32 cellular contexts compared by ENCODE assay signal in the genomic region with DNA sequence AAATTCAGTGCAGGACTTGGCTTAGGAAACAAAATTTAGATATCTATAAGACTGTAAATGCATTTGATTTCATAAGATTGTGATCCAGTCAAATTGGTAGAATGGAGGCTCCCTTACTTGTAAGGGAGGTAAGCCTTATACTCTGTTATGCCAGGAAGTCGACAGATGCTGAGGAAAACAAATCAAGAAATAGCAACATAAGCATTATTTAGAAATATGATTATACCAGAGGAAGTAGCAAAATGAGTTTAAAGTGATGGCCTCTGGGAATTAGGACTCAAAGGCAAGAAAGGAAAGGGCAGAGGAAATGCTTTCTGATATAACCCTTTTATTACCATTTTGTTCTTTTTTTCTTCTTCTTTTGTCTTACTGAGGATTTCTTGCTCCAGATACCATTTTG.
"Had no signal": no experiment of that assay in that cellular context is flagged by ENCODE, and none has a peak within 500 bp of the region (broad histone marks: within the 10 kb centered on the region; RNA-seq: fewer than 3 reads in every experiment).

No MANE protein-coding gene starts in this region.

- H3K27me3 ChIP-seq: adrenal gland, body of pancreas, cardiac muscle cell, colonic mucosa had no signal

- H3K4me3 ChIP-seq: adrenal gland, body of pancreas, cardiac muscle cell, colonic mucosa had no signal

- H3K36me3 ChIP-seq: adrenal gland, cardiac muscle cell, colonic mucosa had no signal

- H3K27ac ChIP-seq: adrenal gland, body of pancreas, cardiac muscle cell, colonic mucosa had no signal

- H3K27ac Mint-ChIP-seq: activated CD4-positive, alpha-beta memory T cell treated with anti-CD3 and anti-CD28 coated beads for 36 hours; activated CD4-positive, alpha-beta T cell treated with anti-CD3 and anti-CD28 coated beads for 36 hours; activated CD4-positive, alpha-beta T cell treated with anti-CD3 and anti-CD28 coated beads, Interleukin-2, amount 10 ng/mL, durations not matched to agents 24 days and 14 days; activated CD8-positive, alpha-beta memory T cell treated with anti-CD3 and anti-CD28 coated beads, Interleukin-2, amount 10 ng/mL, durations not matched to agents 7 days and 5 days; activated CD8-positive, alpha-beta T cell treated with anti-CD3 and anti-CD28 coated beads, Interleukin-2, amount 10 ng/mL, durations not matched to agents 7 days and 5 days; activated naive CD4-positive, alpha-beta T cell treated with anti-CD3 and anti-CD28 coated beads for 36 hours; activated naive CD4-positive, alpha-beta T cell treated with anti-CD3 and anti-CD28 coated beads, Interleukin-2, amount 50 U/mL, for 24 hours; activated naive CD8-positive, alpha-beta T cell treated with anti-CD3 and anti-CD28 coated beads for 36 hours; activated naive CD8-positive, alpha-beta T cell treated with anti-CD3 and anti-CD28 coated beads, Interleukin-2, amount 50 U/mL, for 24 hours; activated T-helper 1 cell treated with anti-CD3 and anti-CD28 coated beads, Interleukin-12 subunit alpha, Interleukin-12 subunit beta, Interleukin-2, Interleukin-4 antibody, amounts not matched to agents 30 ng/mL and 10 ng/mL and 1 ng/mL, durations not matched to agents 14 hours and 24 hours and 36 hours; activated T-helper 2 cell treated with anti-CD3 and anti-CD28 coated beads, Interferon-gamma antibody, Interleukin-2, Interleukin-4, amounts not matched to agents 10 μg/mL and 5 μg/mL and 100 μg/mL, durations not matched to agents 14 hours and 24 hours and 36 hours had no signal

- H3K4me1 ChIP-seq: colonic mucosa had no signal

- ATAC-seq: activated CD4-positive, alpha-beta T cell treated with anti-CD3 and anti-CD28 coated beads for 36 hours; activated CD8-positive, alpha-beta memory T cell treated with anti-CD3 and anti-CD28 coated beads, Interleukin-2, amount 10 ng/mL, durations not matched to agents 7 days and 5 days; activated CD8-positive, alpha-beta T cell treated with anti-CD3 and anti-CD28 coated beads, Interleukin-2, amount 10 ng/mL, durations not matched to agents 7 days and 5 days; activated naive CD8-positive, alpha-beta T cell treated with anti-CD3 and anti-CD28 coated beads, Interleukin-2, amount 50 U/mL, for 24 hours; body of pancreas; esophagus mucosa had no signal

- H3K9me3 Mint-ChIP-seq: activated CD4-positive, alpha-beta memory T cell treated with anti-CD3 and anti-CD28 coated beads for 36 hours; activated CD4-positive, alpha-beta T cell treated with anti-CD3 and anti-CD28 coated beads, Interleukin-2, amount 10 ng/mL, durations not matched to agents 24 days and 14 days; activated naive CD4-positive, alpha-beta T cell treated with anti-CD3 and anti-CD28 coated beads for 36 hours; activated naive CD4-positive, alpha-beta T cell treated with anti-CD3 and anti-CD28 coated beads, Interleukin-2, amount 50 U/mL, for 24 hours; activated naive CD8-positive, alpha-beta T cell treated with anti-CD3 and anti-CD28 coated beads for 36 hours; activated naive CD8-positive, alpha-beta T cell treated with anti-CD3 and anti-CD28 coated beads, Interleukin-2, amount 50 U/mL, for 24 hours; activated T-helper 1 cell treated with anti-CD3 and anti-CD28 coated beads, Interleukin-12 subunit alpha, Interleukin-12 subunit beta, Interleukin-2, Interleukin-4 antibody, amounts not matched to agents 30 ng/mL and 10 ng/mL and 1 ng/mL, durations not matched to agents 14 hours and 24 hours and 36 hours; activated T-helper 2 cell treated with anti-CD3 and anti-CD28 coated beads, Interferon-gamma antibody, Interleukin-2, Interleukin-4, amounts not matched to agents 10 μg/mL and 5 μg/mL and 100 μg/mL, durations not matched to agents 14 hours and 24 hours and 36 hours had no signal

- FAIRE-seq: endometrium, frontal cortex had no signal

- H3K4me3 Mint-ChIP-seq: activated CD4-positive, alpha-beta memory T cell treated with anti-CD3 and anti-CD28 coated beads for 36 hours; activated CD4-positive, alpha-beta T cell treated with anti-CD3 and anti-CD28 coated beads for 36 hours; activated CD4-positive, alpha-beta T cell treated with anti-CD3 and anti-CD28 coated beads, Interleukin-2, amount 10 ng/mL, durations not matched to agents 24 days and 14 days; activated CD8-positive, alpha-beta memory T cell treated with anti-CD3 and anti-CD28 coated beads, Interleukin-2, amount 10 ng/mL, durations not matched to agents 7 days and 5 days; activated CD8-positive, alpha-beta T cell treated with anti-CD3 and anti-CD28 coated beads, Interleukin-2, amount 10 ng/mL, durations not matched to agents 7 days and 5 days; activated naive CD4-positive, alpha-beta T cell treated with anti-CD3 and anti-CD28 coated beads for 36 hours; activated naive CD4-positive, alpha-beta T cell treated with anti-CD3 and anti-CD28 coated beads, Interleukin-2, amount 50 U/mL, for 24 hours; activated naive CD8-positive, alpha-beta T cell treated with anti-CD3 and anti-CD28 coated beads for 36 hours; activated naive CD8-positive, alpha-beta T cell treated with anti-CD3 and anti-CD28 coated beads, Interleukin-2, amount 50 U/mL, for 24 hours; activated T-helper 1 cell treated with anti-CD3 and anti-CD28 coated beads, Interleukin-12 subunit alpha, Interleukin-12 subunit beta, Interleukin-2, Interleukin-4 antibody, amounts not matched to agents 30 ng/mL and 10 ng/mL and 1 ng/mL, durations not matched to agents 14 hours and 24 hours and 36 hours had no signal

- DNase-seq: activated CD4-positive, alpha-beta memory T cell treated with anti-CD3 and anti-CD28 coated beads for 36 hours; activated CD4-positive, alpha-beta T cell treated with anti-CD3 and anti-CD28 coated beads for 36 hours; activated CD4-positive, alpha-beta T cell treated with anti-CD3 and anti-CD28 coated beads, Interleukin-2, amount 10 ng/mL, durations not matched to agents 24 days and 14 days; activated CD4-positive, CD25-positive, alpha-beta regulatory T cell; activated CD4-positive, CD25-positive, alpha-beta regulatory T cell treated with anti-CD3 and anti-CD28 coated beads, Interleukin-2, amount 50 U/mL, for 72 hours; activated CD8-positive, alpha-beta memory T cell treated with anti-CD3 and anti-CD28 coated beads, Interleukin-2, amount 10 ng/mL, durations not matched to agents 7 days and 5 days; activated CD8-positive, alpha-beta memory T cell treated with anti-CD3 and anti-CD28 coated beads, Interleukin-2, amount 50 U/mL, for 4 hours; activated CD8-positive, alpha-beta T cell treated with anti-CD3 and anti-CD28 coated beads, Interleukin-2, amount 10 ng/mL, durations not matched to agents 7 days and 5 days; activated effector memory CD4-positive, alpha-beta T cell treated with anti-CD3 and anti-CD28 coated beads, Interleukin-2, amount 50 U/mL, for 16 hours; activated naive CD4-positive, alpha-beta T cell treated with anti-CD3 and anti-CD28 coated beads for 36 hours; activated naive CD8-positive, alpha-beta T cell treated with anti-CD3 and anti-CD28 coated beads for 36 hours; activated naive CD8-positive, alpha-beta T cell treated with anti-CD3 and anti-CD28 coated beads, Interleukin-2, amount 50 U/mL, for 24 hours; activated T-cell treated with anti-CD3 and anti-CD28 coated beads, Interleukin-2, amount 50 U/mL, for 1 hour; activated T-cell treated with anti-CD3 and anti-CD28 coated beads, Interleukin-2, amount 50 U/mL, for 48 hours; adrenal gland; amygdala; aorta; body of pancreas; central memory CD4-positive, alpha-beta T cell; cerebellar nuclear complex; colonic mucosa; effector CD8-positive, alpha-beta T cell; foreskin fibroblast; head of caudate nucleus; T-helper 2 cell had no signal

- H3K36me3 Mint-ChIP-seq: activated CD4-positive, alpha-beta memory T cell treated with anti-CD3 and anti-CD28 coated beads for 36 hours; activated CD8-positive, alpha-beta memory T cell treated with anti-CD3 and anti-CD28 coated beads, Interleukin-2, amount 10 ng/mL, durations not matched to agents 7 days and 5 days; activated naive CD4-positive, alpha-beta T cell treated with anti-CD3 and anti-CD28 coated beads, Interleukin-2, amount 50 U/mL, for 24 hours; activated naive CD8-positive, alpha-beta T cell treated with anti-CD3 and anti-CD28 coated beads for 36 hours had no signal

- H3K9me3 ChIP-seq: adrenal gland, body of pancreas, colonic mucosa had no signal
